16 cellular contexts compared by ENCODE assay signal in genomic region chr5:123543438-123543837, GRCh38. TPM values are rescaled to one million over a fixed set of nuclear protein-coding genes. Genes with fewer than 3 reads are reported as not detected.
DNase-seq lines count a peak whose midpoint lies in the region; ATAC-seq, FAIRE-seq and TF ChIP-seq lines count a peak whose summit lies in the region.
"Had no signal": no experiment of that assay in that cellular context is flagged by ENCODE, and none has a peak within 500 bp of the region (broad histone marks: within the 10 kb centered on the region; RNA-seq: fewer than 3 reads in every experiment).

No MANE protein-coding gene starts in this region.

- H3K9me3 ChIP-seq in cardiac muscle cell (ENCODE audit: low read depth) (no peaks in the 10 kb centered on the region), heart right ventricle (no peaks in the 10 kb centered on the region)

- CTCF ChIA-PET in WTC11 (lab: Charles Lee) = interaction anchor here (1.2 to 1.4 kb wide), 2 partner anchors 25 to 120 kb away, joined by 3 to 5 read pairs; partner anchors contain the start of gene CEP120

- H3K36me3 ChIP-seq in cardiac muscle cell = no peaks in the 10 kb centered on the region
- H3K36me3 ChIP-seq in heart right ventricle = no peaks in the 10 kb centered on the region

- H3K27ac Mint-ChIP-seq in WTC11 = peak overlapping the region; percentile 54
- H3K27ac Mint-ChIP-seq: dendritic cell treated with granulocyte-macrophage colony-stimulating factor and Interleukin-4, amounts not matched to agents 40 ng/mL and 50 ng/mL, for 4 days had no signal

- H3K27me3 ChIP-seq in cardiac muscle cell = no peaks in the 10 kb centered on the region
- H3K27me3 ChIP-seq in heart right ventricle = no peaks in the 10 kb centered on the region

- ATAC-seq in heart right ventricle = no peak
- peak; percentile 38 for ATAC-seq in WTC11
- ATAC-seq in GM18517 (IDR thresholded peaks at IDR 0.05; ENCODE audit: unreplicated experiment) = no peak

- H3K4me1 Mint-ChIP-seq in WTC11 = peaks cover 21% of the 10 kb centered on the region

- no peaks in the 10 kb centered on the region for H3K27me3 Mint-ChIP-seq in WTC11 (ENCODE audit: low read depth)
- H3K27me3 Mint-ChIP-seq: dendritic cell treated with granulocyte-macrophage colony-stimulating factor and Interleukin-4, amounts not matched to agents 40 ng/mL and 50 ng/mL, for 4 days had no signal

- H3K27ac ChIP-seq in cardiac muscle cell (peak overlapping the region; percentile 59), heart right ventricle (no peak overlapping the region)

- peaks cover 10% of the 10 kb centered on the region for H3K36me3 Mint-ChIP-seq in WTC11

- peak; percentile 9 for FAIRE-seq in urothelium cell line (lab: Jason Lieb, UNC)
- FAIRE-seq: astrocyte had no signal

- no peaks in the 10 kb centered on the region for H3K4me1 ChIP-seq in cardiac muscle cell (ENCODE audit: low read depth)
- H3K4me1 ChIP-seq in heart right ventricle = peaks cover 0 to 29% (median 3%) of the 10 kb centered on the region in 9 donors

- DNase-seq in cardiac muscle cell (ENCODE audit: low read depth in 1 of 2, low spot score in 1 of 2) (no peak), heart right ventricle (no peak), WTC11 (ENCODE audit: low spot score) (no peak), islet precursor cell (peak; percentile 61), urothelium cell line (ENCODE audit: low spot score) (no peak), A172 (ENCODE audit: low spot score) (no peak), GM03348 (ENCODE audit: low spot score) (no peak)
- DNase-seq: activated gamma-delta T cell treated with Interleukin-2 at 50 U/mL for 16 hours; Calu3; hippocampal formation; KBM-7; NCI-H446 treated with DMSO at 0.1 percent for 48 hours; stimulated activated CD4-positive, alpha-beta T cell treated with anti-CD3 and anti-CD28 coated beads, Interleukin-15, amount 100 ng/mL, for 24 hours had no signal

- H3K4me3 Mint-ChIP-seq in WTC11 = no peak overlapping the region
- H3K4me3 Mint-ChIP-seq: dendritic cell treated with granulocyte-macrophage colony-stimulating factor and Interleukin-4, amounts not matched to agents 40 ng/mL and 50 ng/mL, for 4 days had no signal

- no peak overlapping the region for H3K4me3 ChIP-seq in cardiac muscle cell
- no peak overlapping the region for H3K4me3 ChIP-seq in heart right ventricle

- intact Hi-C loops in heart right ventricle (cut with DNase I) = no loop called here

- 96 to 97% methylated on average over 3 of the region's 3 CpGs for WGBS in heart right ventricle, 2 donors

- H3K9me3 Mint-ChIP-seq in WTC11 = peaks cover 7% of the 10 kb centered on the region
- H3K9me3 Mint-ChIP-seq: dendritic cell treated with granulocyte-macrophage colony-stimulating factor and Interleukin-4, amounts not matched to agents 40 ng/mL and 50 ng/mL, for 4 days had no signal

- POLR2A ChIA-PET in WTC11 (lab: Charles Lee) = interaction anchor here (0.6 to 2.2 kb wide), 3 partner anchors 32 to 1758 kb away, joined by 3 to 6 read pairs (median 4); partner anchors contain the start of genes CEP120 and CSNK1G3

- TF ChIP-seq CTCF in cardiac muscle cell (IDR thresholded peaks at IDR 0.05; ENCODE audit: low read depth, low read length) (no peak), heart right ventricle (IDR thresholded peaks at IDR 0.05) (no peak), WTC11 (IDR thresholded peaks at IDR 0.05) (no peak)

TF ChIP-seq in WTC11, 78 proteins besides CTCF, POLR2A, EP300 and RAD21:
- TF ChIP-seq RELA (CRISPR knock-in tag; IDR thresholded peaks at IDR 0.05; ENCODE audit: borderline replicate concordance) (no peak), KAT7 (CRISPR knock-in tag; IDR thresholded peaks at IDR 0.05; ENCODE audit: borderline replicate concordance) (no peak), EMX1 (CRISPR knock-in tag; IDR thresholded peaks at IDR 0.05) (no peak), FOXP4 (CRISPR knock-in tag; IDR thresholded peaks at IDR 0.05) (no peak), USF1 (CRISPR knock-in tag; IDR thresholded peaks at IDR 0.05) (no peak), ZNF219 (CRISPR knock-in tag; IDR thresholded peaks at IDR 0.05; ENCODE audit: borderline replicate concordance) (no peak), ZBTB43 (CRISPR knock-in tag; IDR thresholded peaks at IDR 0.05) (no peak), SMAD4 (CRISPR knock-in tag; IDR thresholded peaks at IDR 0.05) (no peak), RORB (CRISPR knock-in tag; IDR thresholded peaks at IDR 0.05) (no peak), TCF7 (CRISPR knock-in tag; IDR thresholded peaks at IDR 0.05; ENCODE audit: low read depth) (no peak), MYBL2 (CRISPR knock-in tag; IDR thresholded peaks at IDR 0.05) (no peak), TP53 (CRISPR knock-in tag; IDR thresholded peaks at IDR 0.05) (no peak), E2F4 (CRISPR knock-in tag; IDR thresholded peaks at IDR 0.05; ENCODE audit: borderline replicate concordance, low read depth) (no peak)

RNA-seq across cellular contexts. Expression of gene CSNK1G3, which starts 31.5 kb away (rescaled TPM):
- total RNA-seq in cardiac muscle cell = 33.4 and 36.0 TPM in 2 replicates
- polyA plus RNA-seq in cardiac muscle cell = 22.1 and 37.8 TPM in 2 replicates
- 10 to 100 TPM; 19.7 to 30.9 (median 25.7) TPM for total RNA-seq in heart right ventricle
- 1 to 10 TPM; 5.0 to 6.8 TPM for polyA plus RNA-seq in heart right ventricle
- total RNA-seq in WTC11 (2021) = 50.6 to 53.1 TPM (median 51.2 TPM) in 3 replicates
- 65.5 and 77.0 TPM in 2 replicates for total RNA-seq in A172 (2014; rRNA removed; shearing (Covaris generic))
